ENCODE assay signal across 12 cellular contexts in the genomic region with DNA sequence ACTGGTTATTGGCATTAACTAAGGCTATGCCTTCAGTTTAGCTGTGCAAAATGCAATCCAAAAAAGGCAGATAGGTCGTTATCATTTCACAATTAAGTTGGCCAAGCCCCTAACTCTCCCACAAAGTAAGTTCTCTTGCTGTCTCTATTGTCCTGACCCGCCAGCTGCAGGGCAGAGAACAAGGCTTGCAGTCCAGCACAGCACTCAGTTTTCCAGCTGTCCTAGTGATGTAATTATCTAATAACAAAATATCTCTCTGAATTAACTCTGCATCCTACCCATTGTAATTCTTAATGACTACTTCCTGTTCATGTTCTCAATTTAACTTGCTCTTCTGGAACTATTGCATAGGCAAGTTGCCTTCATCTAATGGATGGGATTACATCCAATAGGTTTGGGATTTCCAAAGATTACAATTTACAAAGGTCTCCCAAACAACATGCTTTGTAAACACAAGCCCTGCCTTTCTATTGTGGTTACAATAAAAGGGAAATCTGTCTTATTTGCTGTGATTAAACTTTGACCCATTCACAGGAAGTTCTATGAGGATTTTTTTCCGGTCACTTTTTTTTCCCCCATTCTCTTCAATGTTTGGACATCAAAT. TPM values are rescaled to one million over a fixed set of nuclear protein-coding genes. Genes with fewer than 3 reads are reported as not detected.
DNase-seq lines count a peak whose midpoint lies in the region; ATAC-seq, FAIRE-seq and TF ChIP-seq lines count a peak whose summit lies in the region.
"Had no signal": no experiment of that assay in that cellular context is flagged by ENCODE, and none has a peak within 500 bp of the region (broad histone marks: within the 10 kb centered on the region; RNA-seq: fewer than 3 reads in every experiment).

No MANE protein-coding gene starts in this region.

- H3K4me1 Mint-ChIP-seq in natural killer cell: peaks cover 45 to 48% of the 10 kb centered on the region in 2 donors

- intact Hi-C loops in endothelial cell of umbilical vein (cut with micrococcal nuclease): loop anchor here (1.0 to 2.0 kb wide), 8 partner anchors 16 to 230 kb away; no protein-coding TSS in a partner anchor
- intact Hi-C loops in natural killer cell (cut with micrococcal nuclease): no loop called here

- no peak overlapping the region for H2AFZ ChIP-seq in endothelial cell of umbilical vein (ENCODE audit: low read depth, low read length)

- H3K36me3 ChIP-seq in endothelial cell of umbilical vein (ENCODE audit: control insufficient read depth in 2 of 2, extremely low read depth in 1 of 2, insufficient read depth in 2 of 2, low read length in 2 of 2): no peaks in the 10 kb centered on the region
- H3K36me3 ChIP-seq: prostate gland had no signal

- H3K36me3 Mint-ChIP-seq in natural killer cell: no peaks in the 10 kb centered on the region

- peak; percentile 88 for FAIRE-seq in endothelial cell of umbilical vein (lab: Jason Lieb, UNC)

- dilution Hi-C loops in endothelial cell of umbilical vein (cut with MboI; ENCODE audit: extremely low pct_ligation_motif_present, low sequenced_read_pairs): no loop called here

- H3K9ac ChIP-seq in endothelial cell of umbilical vein (replicated peaks; ENCODE audit: extremely low read depth, insufficient read depth, low read length): peak overlapping the region; percentile 58

- CTCF ChIA-PET in endothelial cell of umbilical vein (lab: Charles Lee): interaction anchor here (0.7 to 2.4 kb wide), 7 partner anchors 9 to 160 kb away, joined by 3 to 12 read pairs (median 3); no protein-coding TSS in a partner anchor

- H3K27me3 Mint-ChIP-seq in natural killer cell (ENCODE audit: low read depth in 2 of 2): no peaks in the 10 kb centered on the region
- H3K27me3 Mint-ChIP-seq: stimulated activated naive CD8-positive, alpha-beta T cell treated with anti-CD3 and anti-CD28 coated beads, Interleukin-15, amount 100 ng/mL, for 72 hours had no signal

- BruUV-seq in endothelial cell of umbilical vein (replicated peaks; lab: Mats Ljungman, UMichigan): no TSS peak

- peaks cover 20% of the 10 kb centered on the region for H3K4me1 ChIP-seq in endothelial cell of umbilical vein (ENCODE audit: control insufficient read depth, extremely low read depth, insufficient read depth, low read length)
- H3K4me1 ChIP-seq: prostate gland had no signal

- ATAC-seq in natural killer cell (no peak), GM21447 (IDR thresholded peaks at IDR 0.05; ENCODE audit: unreplicated experiment) (no peak)
- ATAC-seq: stimulated activated naive CD8-positive, alpha-beta T cell treated with anti-CD3 and anti-CD28 coated beads, Interleukin-15, amount 100 ng/mL, for 72 hours had no signal

- H3K9me1 ChIP-seq in endothelial cell of umbilical vein (replicated peaks; ENCODE audit: control insufficient read depth, extremely low read depth, insufficient read depth, low read length): no peaks in the 10 kb centered on the region

- H3K27ac ChIP-seq in endothelial cell of umbilical vein (ENCODE audit: insufficient read depth, low read depth, low read length): peak overlapping the region; percentile 31
- H3K27ac ChIP-seq: epithelial cell of prostate, prostate gland had no signal

- peaks cover 11% of the 10 kb centered on the region for H3K79me2 ChIP-seq in endothelial cell of umbilical vein (ENCODE audit: control insufficient read depth, insufficient read depth, low read length)

- no peak for TF ChIP-seq CTCF in endothelial cell of umbilical vein (IDR thresholded peaks at IDR 0.05; ENCODE audit: extremely low read depth in 1 of 2, insufficient read depth in 1 of 2, low read depth in 1 of 2, low read length in 2 of 2)
- TF ChIP-seq CTCF in natural killer cell (IDR thresholded peaks at IDR 0.05): no peak

- no peaks in the 10 kb centered on the region for H3K27me3 ChIP-seq in endothelial cell of umbilical vein (ENCODE audit: control insufficient read depth in 2 of 2, insufficient read depth in 2 of 2, low read length in 2 of 2)

- no peak overlapping the region for H3K4me3 ChIP-seq in endothelial cell of umbilical vein (replicated peaks in 1 of 3; ENCODE audit: insufficient read depth in 1 of 3, low read depth in 1 of 3, low read length in 3 of 3)
- H3K4me3 ChIP-seq: prostate gland had no signal

- TF ChIP-seq POLR2A in endothelial cell of umbilical vein (IDR thresholded peaks at IDR 0.05; ENCODE audit: low read depth, low read length): no peak

- H4K20me1 ChIP-seq in endothelial cell of umbilical vein (replicated peaks; ENCODE audit: control insufficient read depth, extremely low read depth, insufficient read depth, low read length): no peaks in the 10 kb centered on the region

- DNase-seq in DMS153 (lab: John Stamatoyannopoulos, UW) (peak; percentile 79), NCI-H69 (lab: John Stamatoyannopoulos, UW) (peak; percentile 83), endothelial cell of umbilical vein (ENCODE audit: low read depth, low spot score) (peak; percentile 89), natural killer cell (no peak), iPS-NIHi7 (ENCODE audit: extremely low spot score) (no peak), DMS114 treated with DMSO at 0.1 percent for 48 hours (lab: John Stamatoyannopoulos, UW; ENCODE audit: unreplicated experiment) (no peak), DMS79 treated with DMSO at 0.1 percent for 48 hours (lab: John Stamatoyannopoulos, UW) (no peak)
- DNase-seq: activated T-cell treated with anti-CD3 and anti-CD28 coated beads, Interleukin-2, amount 50 U/mL, for 1 hour; stimulated activated naive CD8-positive, alpha-beta T cell treated with anti-CD3 and anti-CD28 coated beads, Interleukin-15, amount 100 ng/mL, for 72 hours had no signal

- peak overlapping the region; percentile 69 for H3K4me2 ChIP-seq in endothelial cell of umbilical vein (ENCODE audit: insufficient read depth, low read length)

- no peaks in the 10 kb centered on the region for H3K9me3 Mint-ChIP-seq in natural killer cell
- H3K9me3 Mint-ChIP-seq: stimulated activated naive CD8-positive, alpha-beta T cell treated with anti-CD3 and anti-CD28 coated beads, Interleukin-15, amount 100 ng/mL, for 72 hours had no signal

- peak overlapping the region; percentile 10 to 40 for H3K27ac Mint-ChIP-seq in natural killer cell

- POLR2A ChIA-PET in endothelial cell of umbilical vein (lab: Charles Lee): interaction anchor here (0.7 kb wide), 1 partner anchor 52 kb away, joined by 6 read pairs; no protein-coding TSS in a partner anchor

- H3K4me3 Mint-ChIP-seq in natural killer cell: no peak overlapping the region
- H3K4me3 Mint-ChIP-seq: stimulated activated naive CD8-positive, alpha-beta T cell treated with anti-CD3 and anti-CD28 coated beads, Interleukin-15, amount 100 ng/mL, for 72 hours had no signal

- no peaks in the 10 kb centered on the region for H3K9me3 ChIP-seq in endothelial cell of umbilical vein (replicated peaks; ENCODE audit: control insufficient read depth, insufficient read depth, low read length)
- H3K9me3 ChIP-seq: prostate gland had no signal

TF ChIP-seq in endothelial cell of umbilical vein, 7 proteins besides CTCF, POLR2A, EP300 and RAD21:
- TF ChIP-seq MAX (IDR thresholded peaks at IDR 0.05; ENCODE audit: insufficient read depth, insufficient read length): no peak
- no peak for TF ChIP-seq GATA2 (IDR thresholded peaks at IDR 0.05; ENCODE audit: insufficient read depth, insufficient read length, low read depth, low read length)
- peak; percentile 17 for TF ChIP-seq FOS (IDR thresholded peaks at IDR 0.05; ENCODE audit: borderline replicate concordance, insufficient read depth, low read length)
- peak; percentile 58 for TF ChIP-seq JUN (IDR thresholded peaks at IDR 0.05; ENCODE audit: borderline replicate concordance, insufficient read depth, insufficient read length, low read depth)
- peak; percentile 33 for TF ChIP-seq POLR2AphosphoS5 (IDR thresholded peaks at IDR 0.05; ENCODE audit: insufficient read depth, low read depth, low read length)
- no peak for TF ChIP-seq MYC (IDR thresholded peaks at IDR 0.05; ENCODE audit: low read depth, low read length)
- TF ChIP-seq EZH2 (IDR thresholded peaks at IDR 0.05; ENCODE audit: borderline replicate concordance, low read depth, low read length, severe bottlenecking): no peak

RNA-seq across cellular contexts. Expression of gene CDK6, which starts 55.2 kb away (rescaled TPM):
- total RNA-seq in endothelial cell of umbilical vein (28.2 and 28.7 TPM in 2 replicates), natural killer cell (10 to 100 TPM; 41.1 to 46.3 (median 45.1) TPM)
- 6.0 and 6.7 TPM in 2 replicates for polyA plus RNA-seq in endothelial cell of umbilical vein
- 5.0 and 5.5 TPM in 2 replicates for polyA plus RNA-seq in endothelial cell of umbilical vein (2011; cell fraction: cytosol; rRNA removed)
- 21.9 and 22.8 TPM in 2 replicates for polyA plus RNA-seq in endothelial cell of umbilical vein (2011; cell fraction: nucleus; rRNA removed)
- 5.2 and 7.4 TPM in 2 replicates for polyA plus RNA-seq in endothelial cell of umbilical vein (2012)
- polyA minus RNA-seq in endothelial cell of umbilical vein: 37.2 and 55.8 TPM in 2 replicates
- 90.3 TPM for polyA minus RNA-seq in endothelial cell of umbilical vein (2011; cell fraction: cytosol; rRNA and poly(A)+ RNA removed)
- 69.8 and 112 TPM in 2 replicates for polyA minus RNA-seq in endothelial cell of umbilical vein (2011; cell fraction: nucleus; rRNA and poly(A)+ RNA removed)

Comparison
In these comparisons a context has a peak if more than half of its experiments do, and no peak if none do; other contexts are left out.
1. DNase-seq: peak in DMS153 (single experiment), NCI-H69 (single experiment) and endothelial cell of umbilical vein (single experiment); none in natural killer cell (single experiment), iPS-NIHi7 (single experiment), DMS114 treated with DMSO at 0.1 percent for 48 hours (single experiment) and DMS79 treated with DMSO at 0.1 percent for 48 hours (single experiment).